9 cellular contexts compared by ENCODE assay signal in genomic region chr7:29289156-29290021, GRCh38.
DNase-seq lines count a peak whose midpoint lies in the region; ATAC-seq and TF ChIP-seq lines count a peak whose summit lies in the region.
"Had no signal": no experiment of that assay in that cellular context is flagged by ENCODE, and none has a peak within 500 bp of the region (broad histone marks: within the 10 kb centered on the region; RNA-seq: fewer than 3 reads in every experiment).

No MANE protein-coding gene starts in this region.

- TF ChIP-seq CTCF in GM10248 (IDR thresholded peaks at IDR 0.05; ENCODE audit: control extremely low read depth, extremely low read depth, low read depth, missing control alignments): no peak

- H3K9ac ChIP-seq in skeletal muscle satellite cell (ENCODE audit: low read depth, low read length): no peak overlapping the region

- CTCF ChIA-PET in GM10248 (lab: Yijun Ruan, JAX): no interaction called here

- POLR2A ChIA-PET in GM10248 (lab: Yijun Ruan, JAX): no interaction called here

- DNase-seq in GM10248 (ENCODE audit: extremely low spot score) (peak; percentile 27), NCI-H1092 treated with DMSO at 0.1 percent for 48 hours (lab: John Stamatoyannopoulos, UW) (peak; percentile 94), caudate nucleus (lab: John Stamatoyannopoulos, UW) (peak in 48 of 61 donors; percentile 5 to 99 (median 29)), activated gamma-delta T cell (lab: John Stamatoyannopoulos, UW) (no peak)
- DNase-seq in activated CD4-positive, alpha-beta T cell treated with anti-CD3 and anti-CD28 coated beads, Interleukin-2, amount 50 U/mL, for 48 hours: no peak

- H3K36me3 ChIP-seq in skeletal muscle satellite cell (ENCODE audit: insufficient read depth, low read length): no peaks in the 10 kb centered on the region
- H3K36me3 ChIP-seq: adrenal gland had no signal

- H3K4me3 ChIP-seq in skeletal muscle satellite cell (ENCODE audit: low read length): no peak overlapping the region
- H3K4me3 ChIP-seq: adrenal gland had no signal

- no peaks in the 10 kb centered on the region for H3K9me3 ChIP-seq in skeletal muscle satellite cell (replicated peaks; ENCODE audit: low read length)
- H3K9me3 ChIP-seq: adrenal gland had no signal

- H3K4me1 ChIP-seq in skeletal muscle satellite cell (ENCODE audit: control insufficient read depth, insufficient read depth, low read length): peaks cover 45% of the 10 kb centered on the region
- H3K4me1 ChIP-seq: adrenal gland had no signal

- H3K27ac ChIP-seq in caudate nucleus (ENCODE audit: low read depth, low read length): peak overlapping the region; percentile 85
- H3K27ac ChIP-seq: adrenal gland had no signal

- H3K4me2 ChIP-seq in skeletal muscle satellite cell (ENCODE audit: low read length): peak overlapping the region; percentile 48

- ATAC-seq in GM21786 (IDR thresholded peaks at IDR 0.05; ENCODE audit: unreplicated experiment) (peak; percentile 69), HG02642 (IDR thresholded peaks at IDR 0.05; ENCODE audit: poor library complexity, unreplicated experiment) (no peak)

- peaks cover 6% of the 10 kb centered on the region for H3K27me3 ChIP-seq in skeletal muscle satellite cell (ENCODE audit: control insufficient read depth, insufficient read depth, low read length)
- H3K27me3 ChIP-seq: adrenal gland had no signal

Comparison
In these comparisons a context has a peak if more than half of its experiments do, and no peak if none do; other contexts are left out.
1. DNase-seq: peak in GM10248 (single experiment), NCI-H1092 treated with DMSO at 0.1 percent for 48 hours (single experiment) and caudate nucleus (48 of 61); none in activated gamma-delta T cell (single experiment) and activated CD4-positive, alpha-beta T cell treated with anti-CD3 and anti-CD28 coated beads, Interleukin-2, amount 50 U/mL, for 48 hours (0 of 2).